Comparison of ENCODE assay signal across 1 cellular context in genomic region chr5:69189162-69190086, GRCh38.
A peak's percentile ranks its signal among the peaks of the same experiment; 100 is the strongest.
TF ChIP-seq lines count a peak whose summit lies in the region.

Gene CENPH (plus strand): TSS chr5:69189583. CDS start chr5:69189635, 52 bp downstream.

TF ChIP-seq in HepG2, 621 proteins besides CTCF, POLR2A, EP300 and RAD21 (continued from another document and continues in another):
- no peak for TF ChIP-seq TRIM22 (IDR thresholded peaks at IDR 0.05)
- peak; percentile 62 for TF ChIP-seq MED1 (CRISPR knock-in tag; IDR thresholded peaks at IDR 0.05)
- no peak for TF ChIP-seq DBP (CRISPR knock-in tag; IDR thresholded peaks at IDR 0.05; ENCODE audit: not compliant biosample characterization)
- peak; percentile 74 for TF ChIP-seq CEBPG (CRISPR knock-in tag; IDR thresholded peaks at IDR 0.05)
- peak; percentile 57 for TF ChIP-seq ZMYM4 (CRISPR knock-in tag; IDR thresholded peaks at IDR 0.05)
- peak; percentile 51; the same call in 1 of the 2 replicates for TF ChIP-seq ERF (CRISPR knock-in tag; IDR thresholded peaks at IDR 0.05)
- peak; percentile 33; the same call in 1 of the 2 replicates for TF ChIP-seq AHDC1 (CRISPR knock-in tag; IDR thresholded peaks at IDR 0.05; ENCODE audit: borderline replicate concordance)
- 0 out of 2 replicates have a peak, but pooled peaks have one; percentile 16 for TF ChIP-seq CBX5 (CRISPR knock-in tag; IDR thresholded peaks at IDR 0.05; ENCODE audit: borderline replicate concordance)
- no peak for TF ChIP-seq ZNF646 (CRISPR knock-in tag; IDR thresholded peaks at IDR 0.05)
- peak; percentile 30; the same call in 1 of the 2 replicates for TF ChIP-seq HNF4A (CRISPR knock-in tag; IDR thresholded peaks at IDR 0.05)
- TF ChIP-seq ZNF430 (CRISPR knock-in tag; IDR thresholded peaks at IDR 0.05) = peak; percentile 77; the same call in 1 of the 2 replicates
- TF ChIP-seq SAP130 (CRISPR knock-in tag; IDR thresholded peaks at IDR 0.05; ENCODE audit: low read depth) = peak; percentile 99
- no peak for TF ChIP-seq ZNF75D (CRISPR knock-in tag; IDR thresholded peaks at IDR 0.05; ENCODE audit: borderline replicate concordance)
- TF ChIP-seq ZNF431 (CRISPR knock-in tag; IDR thresholded peaks at IDR 0.05; ENCODE audit: borderline replicate concordance, low read depth) = peak; percentile 69; the same call in 1 of the 2 replicates
- peak; percentile 90 for TF ChIP-seq PHF8 (CRISPR knock-in tag; IDR thresholded peaks at IDR 0.05)
- TF ChIP-seq ZNF674 (CRISPR knock-in tag; IDR thresholded peaks at IDR 0.05; ENCODE audit: low read depth) = no peak
- peak; percentile 87 for TF ChIP-seq PPARG (CRISPR knock-in tag; conservative IDR thresholded peaks at IDR 0.05)
- TF ChIP-seq BCL3 (CRISPR knock-in tag; IDR thresholded peaks at IDR 0.05) = peak; percentile 68; the same call in 1 of the 2 replicates
- peak; percentile 87 for TF ChIP-seq ZNF547 (CRISPR knock-in tag; IDR thresholded peaks at IDR 0.05)
- no peak for TF ChIP-seq NONO (IDR thresholded peaks at IDR 0.05)
- TF ChIP-seq NONO (CRISPR knock-in tag; conservative IDR thresholded peaks at IDR 0.05) = peak; percentile 88
- TF ChIP-seq ZNF496 (CRISPR knock-in tag; IDR thresholded peaks at IDR 0.05; ENCODE audit: insufficient replicate concordance) = no peak
- TF ChIP-seq GLI4 (CRISPR knock-in tag; IDR thresholded peaks at IDR 0.05; ENCODE audit: borderline replicate concordance) = 0 out of 2 replicates have a peak, but pooled peaks have one; percentile 37
- peak; percentile 83 for TF ChIP-seq ZFY (CRISPR knock-in tag; IDR thresholded peaks at IDR 0.05)
- TF ChIP-seq ZFP82 (CRISPR knock-in tag; IDR thresholded peaks at IDR 0.05; ENCODE audit: borderline replicate concordance) = peak; percentile 87; the same call in 1 of the 2 replicates
- peak; percentile 94 for TF ChIP-seq E2F5 (CRISPR knock-in tag; conservative IDR thresholded peaks at IDR 0.05)
- no peak for TF ChIP-seq JUN (CRISPR knock-in tag; IDR thresholded peaks at IDR 0.05)
- TF ChIP-seq ZNF33A (CRISPR knock-in tag; IDR thresholded peaks at IDR 0.05; ENCODE audit: borderline replicate concordance) = peak; percentile 85; the same call in 1 of the 2 replicates
- 0 out of 2 replicates have a peak, but pooled peaks have one; percentile 31 for TF ChIP-seq SNAPC5 (CRISPR knock-in tag; IDR thresholded peaks at IDR 0.05; ENCODE audit: borderline replicate concordance)
- TF ChIP-seq KLF13 (CRISPR knock-in tag; IDR thresholded peaks at IDR 0.05) = no peak
- peak; percentile 94 for TF ChIP-seq GABPB1 (CRISPR knock-in tag; IDR thresholded peaks at IDR 0.05)
- TF ChIP-seq NR2C2 (CRISPR knock-in tag; IDR thresholded peaks at IDR 0.05; ENCODE audit: borderline replicate concordance) = peak; percentile 72
- TF ChIP-seq THAP8 (CRISPR knock-in tag; IDR thresholded peaks at IDR 0.05; ENCODE audit: borderline replicate concordance) = peak; percentile 68; the same call in 1 of the 2 replicates
- peak; percentile 42; the same call in 1 of the 2 replicates for TF ChIP-seq ZNF710 (CRISPR knock-in tag; IDR thresholded peaks at IDR 0.05; ENCODE audit: borderline replicate concordance)
- TF ChIP-seq ZNF343 (CRISPR knock-in tag; IDR thresholded peaks at IDR 0.05) = 0 out of 2 replicates have a peak, but pooled peaks have one; percentile 65
- peak; percentile 84; the same call in 1 of the 2 replicates for TF ChIP-seq KDM3A (CRISPR knock-in tag; IDR thresholded peaks at IDR 0.05; ENCODE audit: low read depth)
- TF ChIP-seq ZBTB2 (CRISPR knock-in tag; IDR thresholded peaks at IDR 0.05; ENCODE audit: low read depth) = no peak
- peak; percentile 43 for TF ChIP-seq SP5 (CRISPR knock-in tag; IDR thresholded peaks at IDR 0.05; ENCODE audit: borderline replicate concordance, low read depth)
- TF ChIP-seq ZSCAN9 (CRISPR knock-in tag; IDR thresholded peaks at IDR 0.05; ENCODE audit: borderline replicate concordance) = 0 out of 2 replicates have a peak, but pooled peaks have one; percentile 31
